Comparison of ENCODE assay signal across 11 cellular contexts in genomic region chr7:77006127-77007110, GRCh38. TPM values are rescaled to one million over a fixed set of nuclear protein-coding genes. Genes with fewer than 3 reads are reported as not detected.
DNase-seq lines count a peak whose midpoint lies in the region; ATAC-seq, FAIRE-seq and TF ChIP-seq lines count a peak whose summit lies in the region.
"Not testable (repeated sequence)": the region's sequence is repeated elsewhere in the genome, so short reads cannot be mapped to it uniquely, and the experiment has no call there.
"Had no signal": no experiment of that assay in that cellular context is flagged by ENCODE, and none has a peak within 500 bp of the region (broad histone marks: within the 10 kb centered on the region; RNA-seq: fewer than 3 reads in every experiment).

No MANE protein-coding gene starts in this region.

- CTCF ChIA-PET in HCT116 (lab: Charles Lee); RWPE1 (lab: Yijun Ruan, JAX): not testable (repeated sequence)

- DNase-seq in HCT116 (ENCODE audit: low read depth, low spot score); RWPE1 (ENCODE audit: low spot score); foreskin keratinocyte; lower lobe of right lung: not testable (repeated sequence)
- DNase-seq in bronchial epithelial cell (ENCODE audit: low read depth) (peak; percentile 32), islet precursor cell (peak; percentile 40), pancreas (peak in 1 of 6 donors; percentile 57), upper lobe of left lung (peak; percentile 42 to 61)

- ATAC-seq in HCT116 (peak; percentile 93), foreskin keratinocyte (peak; percentile 36), lower lobe of right lung (peak; percentile 90 to 91), pancreas (peak; percentile 50 to 82 (median 58)), upper lobe of left lung (ENCODE audit: low FRiP score in 2 of 2) (peak; percentile 45 to 91)

- not testable (repeated sequence) for H3K4me3 ChIP-seq in HCT116 (replicated peaks in 1 of 2; ENCODE audit: low read depth in 1 of 2, low read length in 2 of 2); bronchial epithelial cell (ENCODE audit: low read depth, low read length); lower lobe of right lung; pancreas; upper lobe of left lung

- not testable (repeated sequence) for TF ChIP-seq POLR2A in HCT116 (IDR thresholded peaks at IDR 0.05; ENCODE audit: borderline replicate concordance, extremely low read depth, insufficient read depth, insufficient read length); upper lobe of left lung (IDR thresholded peaks at IDR 0.05)

- not testable (repeated sequence) for H2AFZ ChIP-seq in HCT116 (ENCODE audit: low read depth, low read length, poor library complexity, severe bottlenecking)

- H3K27ac ChIP-seq in HCT116 (ENCODE audit: low read depth, low read length), result peak overlapping the region; percentile 52; the same call in 1 of the 2 replicates
- H3K27ac ChIP-seq in RWPE1, result peak overlapping the region; percentile 82
- H3K27ac ChIP-seq in foreskin keratinocyte, lower lobe of right lung, pancreas: not testable (repeated sequence)
- H3K27ac ChIP-seq in upper lobe of left lung, result peak overlapping the region in 2 of 4 donors; percentile 46 to 54

- RAD21 ChIA-PET in HCT116 (lab: Charles Lee; ENCODE audit: low non-redundant PET in 1 of 2, low total read pairs in 2 of 2, uncharacterized antibody in 2 of 2, unreplicated experiment in 2 of 2), result not testable (repeated sequence)

- not testable (repeated sequence) for TF ChIP-seq EP300 in upper lobe of left lung (IDR thresholded peaks at IDR 0.05)

- H3K36me3 ChIP-seq in HCT116 (ENCODE audit: control insufficient read depth in 1 of 2, insufficient read depth in 2 of 2, low read length in 2 of 2); bronchial epithelial cell (ENCODE audit: control insufficient read depth, insufficient read depth, low read length); pancreas: not testable (repeated sequence)
- H3K36me3 ChIP-seq in lower lobe of right lung, result peaks cover 16% of the 10 kb centered on the region
- peaks cover 0 to 23% (median 0%) of the 10 kb centered on the region in 4 donors for H3K36me3 ChIP-seq in upper lobe of left lung

- not testable (repeated sequence) for FAIRE-seq in bronchial epithelial cell (lab: Jason Lieb, UNC); pancreas (lab: Jason Lieb, UNC)

- H3K27me3 ChIP-seq in HCT116 (ENCODE audit: insufficient read depth, low read length); bronchial epithelial cell (ENCODE audit: control insufficient read depth, insufficient read depth, low read length); foreskin keratinocyte; lower lobe of right lung (ENCODE audit: low read depth); pancreas; upper lobe of left lung: not testable (repeated sequence)

- H3K9me3 ChIP-seq in HCT116 (ENCODE audit: control insufficient read depth in 1 of 2, insufficient read depth in 1 of 2, low read depth in 1 of 2, low read length in 2 of 2); lower lobe of right lung; pancreas; upper lobe of left lung: not testable (repeated sequence)

- POLR2A ChIA-PET in HCT116 (lab: Charles Lee); RWPE1 (lab: Yijun Ruan, JAX; ENCODE audit: low non-redundant PET): not testable (repeated sequence)

- not testable (repeated sequence) for H4K20me1 ChIP-seq in HCT116 (ENCODE audit: insufficient read depth)

- 87 to 92% methylated on average over 9 to 16 of the region's 22 CpGs for WGBS in pancreas, 2 donors
- WGBS in upper lobe of left lung, 2 donors, result 65 to 92% methylated on average over 3 to 7 of the region's 22 CpGs

- not testable (repeated sequence) for TF ChIP-seq CTCF in HCT116 (IDR thresholded peaks at IDR 0.05 in 2 of 3, conservative IDR thresholded peaks at IDR 0.05 in 1 of 3; ENCODE audit: borderline replicate concordance in 1 of 3, insufficient read depth in 1 of 3, low read depth in 2 of 3, low read length in 2 of 3); RWPE1 (conservative IDR thresholded peaks at IDR 0.05; ENCODE audit: low read depth); bronchial epithelial cell (IDR thresholded peaks at IDR 0.05; ENCODE audit: insufficient read depth, low read length, severe bottlenecking); foreskin keratinocyte (conservative IDR thresholded peaks at IDR 0.05); lower lobe of right lung (IDR thresholded peaks at IDR 0.05); pancreas (IDR thresholded peaks at IDR 0.05); upper lobe of left lung (IDR thresholded peaks at IDR 0.05)

- not testable (repeated sequence) for H3K9ac ChIP-seq in HCT116 (ENCODE audit: low read length)

- BruUV-seq in HCT116 (replicated peaks; lab: Mats Ljungman, UMichigan), result not testable (repeated sequence)

- intact Hi-C loops in HCT116 (cut with micrococcal nuclease); lower lobe of right lung (cut with DNase I); pancreas (cut with DNase I): not testable (repeated sequence)

- not testable (repeated sequence) for H3K79me2 ChIP-seq in HCT116 (ENCODE audit: insufficient read depth, low read length)

- H3K4me2 ChIP-seq in HCT116 (ENCODE audit: low read length), result 0 out of 2 replicates have a peak overlapping the region, but pooled peaks have one; percentile 28

- not testable (repeated sequence) for H3K9me2 ChIP-seq in HCT116 (ENCODE audit: insufficient read depth)

- not testable (repeated sequence) for TF ChIP-seq RAD21 in HCT116 (IDR thresholded peaks at IDR 0.05; ENCODE audit: low read depth)

- peaks cover 0 to 13% of the 10 kb centered on the region in 2 experiments; a peak in 1 of 4 replicates for H3K4me1 ChIP-seq in HCT116 (ENCODE audit: control insufficient read depth in 1 of 2, insufficient read depth in 2 of 2, low read length in 2 of 2)
- H3K4me1 ChIP-seq in foreskin keratinocyte, lower lobe of right lung, pancreas, upper lobe of left lung: not testable (repeated sequence)

RNA-seq across cellular contexts. Expression of gene SPDYE17, which starts 25.7 kb away (rescaled TPM):
- total RNA-seq in HCT116 (2021; ENCODE audit: unreplicated experiment) (not detected), bronchial epithelial cell (not detected in 2 replicates), foreskin keratinocyte (not detected in 2 replicates), lower lobe of right lung (not detected), pancreas (not detected), upper lobe of left lung (not detected)
- not detected in 2 replicates for polyA plus RNA-seq in HCT116 (2012)
- polyA plus RNA-seq in foreskin keratinocyte (not detected in 2 replicates), pancreas (not detected)
- total RNA-seq: CD8-positive, alpha-beta memory T cell; H1 had no signal
- polyA plus RNA-seq: CD8-positive, alpha-beta memory T cell; H1 had no signal

RNA-seq across cellular contexts. Expression of gene SPDYE18, which starts 55.9 kb away (rescaled TPM):
- 0.37 TPM for total RNA-seq in HCT116 (2021; ENCODE audit: unreplicated experiment)
- 0.12 TPM in 1 of 2 replicates, not detected in the other for polyA plus RNA-seq in HCT116 (2012)
- total RNA-seq in bronchial epithelial cell, result 0.13 TPM in 1 of 2 replicates, not detected in the other
- not detected in 2 replicates for total RNA-seq in foreskin keratinocyte
- polyA plus RNA-seq in foreskin keratinocyte, result not detected in 2 replicates
- total RNA-seq in lower lobe of right lung, result 1.5 TPM
- total RNA-seq in pancreas, result under 1 TPM in 5 of 6 donors, not detected in 1; 0.31 to 0.87 (median 0.37) TPM
- under 1 TPM; 0.49 to 0.70 TPM for polyA plus RNA-seq in pancreas
- 1 to 10 TPM in 2 of 6 donors, under 1 TPM in 2, not detected in 2; 0.51 to 7.3 (median 1.5) TPM for total RNA-seq in upper lobe of left lung
- total RNA-seq: H1, NCI-H460 had no signal
- polyA plus RNA-seq: CD8-positive, alpha-beta memory T cell; H1 had no signal

Comparison
In these comparisons a context has a peak if more than half of its experiments do, and no peak if none do; other contexts are left out.
1. ATAC-seq: peak in every context shown above with its lines; median percentile 93 in HCT116; 90 in lower lobe of right lung; 68 in upper lobe of left lung; 58 in pancreas; 36 in foreskin keratinocyte.